Comparison of ENCODE assay signal across 8 cellular contexts in the genomic region with DNA sequence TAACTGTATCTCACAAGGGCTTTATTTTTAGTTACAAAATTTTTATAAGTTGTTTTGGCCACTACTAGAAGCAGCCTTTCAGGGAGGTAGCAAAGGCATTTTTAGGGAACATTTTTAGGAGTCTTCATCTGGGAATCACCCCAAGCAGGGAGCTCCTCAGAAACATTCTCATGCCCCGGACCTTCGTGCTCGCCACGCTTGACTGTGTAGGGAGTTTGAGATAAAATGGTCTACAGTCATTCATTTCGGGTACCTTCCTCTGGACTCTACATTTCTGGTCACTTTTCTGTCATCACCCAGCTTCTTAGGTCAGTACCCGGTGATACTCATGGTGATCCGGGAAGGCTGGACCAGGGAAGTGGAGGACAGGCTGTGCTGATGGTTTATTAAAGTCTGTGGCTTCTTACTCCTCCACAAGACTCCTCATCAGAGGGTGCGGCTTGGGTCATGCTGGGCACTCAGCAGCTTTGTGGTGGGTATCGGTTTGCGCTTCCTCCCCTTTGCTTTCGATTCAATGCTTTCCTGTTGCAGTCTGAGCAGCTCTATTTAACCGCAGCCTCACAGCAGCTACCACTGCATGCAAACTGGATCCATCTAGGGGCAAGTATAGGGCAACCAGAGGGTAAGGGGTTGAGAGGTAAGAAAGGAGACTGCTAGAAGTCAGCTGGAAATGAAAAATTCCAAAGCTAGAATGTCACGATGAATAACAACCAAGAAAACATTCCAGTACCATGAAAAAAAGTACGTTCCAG. TPM values are rescaled to one million over a fixed set of nuclear protein-coding genes. Genes with fewer than 3 reads are reported as not detected.
A peak's percentile ranks its signal among the peaks of the same experiment; 100 is the strongest.
DNase-seq lines count a peak whose midpoint lies in the region; ATAC-seq and TF ChIP-seq lines count a peak whose summit lies in the region.
"Not testable (repeated sequence)": the region's sequence is repeated elsewhere in the genome, so short reads cannot be mapped to it uniquely, and the experiment has no call there.

No MANE protein-coding gene starts in this region.

- H3K4me1 ChIP-seq in spleen = peaks cover 3 to 25% (median 20%) of the 10 kb centered on the region in 6 donors
- H3K4me1 ChIP-seq in vagina = not testable (repeated sequence)

- H3K36me3 ChIP-seq in spleen, vagina: not testable (repeated sequence)

- not testable (repeated sequence) for H3K9me3 Mint-ChIP-seq in activated naive CD4-positive, alpha-beta T cell treated with anti-CD3 and anti-CD28 coated beads, Interleukin-2, amount 10 ng/mL, durations not matched to agents 7 days and 5 days

- peak overlapping the region; percentile 89 for H3K27ac Mint-ChIP-seq in activated naive CD4-positive, alpha-beta T cell treated with anti-CD3 and anti-CD28 coated beads, Interleukin-2, amount 10 ng/mL, durations not matched to agents 7 days and 5 days

- DNase-seq in KBM-7 (peak; percentile 83), UCSD-AML1 (lab: John Stamatoyannopoulos, UW; ENCODE audit: unreplicated experiment) (peak; percentile 53), left cardiac atrium (peak; percentile 21), spleen (peak; percentile 84)
- DNase-seq in activated naive CD4-positive, alpha-beta T cell treated with anti-CD3 and anti-CD28 coated beads, Interleukin-2, amount 10 ng/mL, durations not matched to agents 7 days and 5 days = peak; percentile 82
- DNase-seq in vagina (ENCODE audit: extremely low spot score in 2 of 2) = not testable (repeated sequence)

- H3K27me3 Mint-ChIP-seq in activated naive CD4-positive, alpha-beta T cell treated with anti-CD3 and anti-CD28 coated beads, Interleukin-2, amount 10 ng/mL, durations not matched to agents 7 days and 5 days = not testable (repeated sequence)

- H3K27ac ChIP-seq in spleen (peak overlapping the region in 6 of 8 donors; percentile 31 to 70 (median 56)), vagina (peak overlapping the region; percentile 27)

- H3K9me3 ChIP-seq in spleen, vagina: not testable (repeated sequence)

- H3K4me1 Mint-ChIP-seq in activated naive CD4-positive, alpha-beta T cell treated with anti-CD3 and anti-CD28 coated beads, Interleukin-2, amount 10 ng/mL, durations not matched to agents 7 days and 5 days = peaks cover 26% of the 10 kb centered on the region

- not testable (repeated sequence) for TF ChIP-seq CTCF in spleen (IDR thresholded peaks at IDR 0.05 in 8 of 11, conservative IDR thresholded peaks at IDR 0.05 in 3 of 11); vagina (IDR thresholded peaks at IDR 0.05)

- not testable (repeated sequence) for H3K36me3 Mint-ChIP-seq in activated naive CD4-positive, alpha-beta T cell treated with anti-CD3 and anti-CD28 coated beads, Interleukin-2, amount 10 ng/mL, durations not matched to agents 7 days and 5 days

- H3K27me3 ChIP-seq in spleen (replicated peaks in 1 of 7); vagina: not testable (repeated sequence)

- peak overlapping the region in 1 of 8 donors; percentile 35 for H3K4me3 ChIP-seq in spleen
- H3K4me3 ChIP-seq in vagina = not testable (repeated sequence)

- ATAC-seq in GM18519 (IDR thresholded peaks at IDR 0.05; ENCODE audit: low FRiP score, unreplicated experiment) (peak; percentile 97), HG02623 (IDR thresholded peaks at IDR 0.05; ENCODE audit: unreplicated experiment) (peak; percentile 99), left cardiac atrium (peak; percentile 75)

- peak overlapping the region; percentile 47 for H3K4me3 Mint-ChIP-seq in activated naive CD4-positive, alpha-beta T cell treated with anti-CD3 and anti-CD28 coated beads, Interleukin-2, amount 10 ng/mL, durations not matched to agents 7 days and 5 days

- intact Hi-C loops in left cardiac atrium (cut with DNase I) = loop anchor here in 1 of 2 donors (10.0 kb wide), 1 partner anchor 188 kb away; no protein-coding TSS in a partner anchor
- intact Hi-C loops in spleen (cut with DNase I; ENCODE audit: low total_unique reads); vagina (cut with DNase I): not testable (repeated sequence)

- 20 to 39% (median 30%) methylated on average over 7 to 12 of the region's 14 CpGs for WGBS in spleen, 5 donors

- TF ChIP-seq POLR2A in spleen (IDR thresholded peaks at IDR 0.05); vagina (IDR thresholded peaks at IDR 0.05): not testable (repeated sequence)

- in situ Hi-C loops in KBM-7 (cut with MboI; ENCODE audit: low pct_unique_long_range_greater_than_20kb, low sequenced_read_pairs) = not testable (repeated sequence)

- CTCF ChIA-PET in activated naive CD4-positive, alpha-beta T cell treated with anti-CD3 and anti-CD28 coated beads, Interleukin-2, amount 10 ng/mL, durations not matched to agents 7 days and 5 days (lab: Charles Lee) = not testable (repeated sequence)

RNA-seq across cellular contexts. Expression of gene SEC22B, which starts 33.6 kb away (rescaled TPM):
- 10 to 100 TPM; 18.5 to 23.7 TPM for total RNA-seq in left cardiac atrium
- total RNA-seq in spleen = 10 to 100 TPM; 25.5 to 37.9 (median 30.2) TPM
- polyA plus RNA-seq in spleen = 10 to 100 TPM; 11.1 to 14.5 (median 13.1) TPM
- 19.4 TPM for total RNA-seq in vagina
